ENCODE assay signal across 9 cellular contexts in genomic region chr6:104365835-104366234, GRCh38.
"Had no signal": no experiment of that assay in that cellular context is flagged by ENCODE, and none has a peak within 500 bp of the region (broad histone marks: within the 10 kb centered on the region; RNA-seq: fewer than 3 reads in every experiment).

No MANE protein-coding gene starts in this region.

- H2AFZ ChIP-seq: GM23248 had no signal

- H3K36me3 ChIP-seq: HAP-1 had no signal

- H3K4me3 ChIP-seq: GM23248, HAP-1 had no signal

- H3K9me3 ChIP-seq: HAP-1 had no signal

- H3K9ac ChIP-seq: GM23248 had no signal

- DNase-seq: GM23248, GOT3, H7, HFFc6, IMR-90, KBM-7 had no signal

- ATAC-seq: HCT116 had no signal

- H3K4me1 ChIP-seq: HAP-1 had no signal

- H3K27ac ChIP-seq: GM23248, HL-60 had no signal
